Comparison of ENCODE assay signal across 22 cellular contexts in genomic region chr11:116849491-116849890, GRCh38. TPM values are rescaled to one million over a fixed set of nuclear protein-coding genes. Genes with fewer than 3 reads are reported as not detected.
DNase-seq lines count a peak whose midpoint lies in the region; ATAC-seq and TF ChIP-seq lines count a peak whose summit lies in the region.
"Had no signal": no experiment of that assay in that cellular context is flagged by ENCODE, and none has a peak within 500 bp of the region (broad histone marks: within the 10 kb centered on the region; RNA-seq: fewer than 3 reads in every experiment).

No MANE protein-coding gene starts in this region.

- peaks cover 46 to 49% of the 10 kb centered on the region in 2 donors for H3K4me1 Mint-ChIP-seq in natural killer cell treated with Interleukin-12 subunit alpha and Interleukin-12 subunit beta and Interleukin-15 and Interleukin-18, amount 100 ng/mL, for 72 hours (ENCODE audit: low read depth in 2 of 2)
- H3K4me1 Mint-ChIP-seq in natural killer cell, result peaks cover 47 to 48% of the 10 kb centered on the region in 2 donors
- peaks cover 39% of the 10 kb centered on the region for H3K4me1 Mint-ChIP-seq in activated T-helper 17 cell treated with anti-CD3 and anti-CD28 coated beads, Interleukin-2, amount 50 U/mL, for 72 hours

- peak overlapping the region; percentile 89 for H3K27ac ChIP-seq in HL-60 (replicated peaks)
- peak overlapping the region; percentile 8 for H3K27ac ChIP-seq in temporal lobe (ENCODE audit: low read depth, low read length)
- H3K27ac ChIP-seq: A549, GM23248, RWPE1, SJCRH30 had no signal

- peak overlapping the region; percentile 0 to 23 for H3K27ac Mint-ChIP-seq in natural killer cell treated with Interleukin-12 subunit alpha and Interleukin-12 subunit beta and Interleukin-15 and Interleukin-18, amount 100 ng/mL, for 72 hours
- peak overlapping the region in 1 of 2 donors; percentile 93 for H3K27ac Mint-ChIP-seq in natural killer cell
- H3K27ac Mint-ChIP-seq in activated T-helper 17 cell treated with anti-CD3 and anti-CD28 coated beads, Interleukin-2, amount 50 U/mL, for 72 hours, result peak overlapping the region; percentile 32

- no peak overlapping the region for H3K4me3 ChIP-seq in HL-60 (replicated peaks; ENCODE audit: insufficient read depth, low read length)
- no peak overlapping the region for H3K4me3 ChIP-seq in BE2C (ENCODE audit: low read depth, low read length)
- H3K4me3 ChIP-seq: A549, GM23248, SJCRH30 had no signal

- no peaks in the 10 kb centered on the region for H3K9me3 ChIP-seq in BE2C
- H3K9me3 ChIP-seq: A549, SJCRH30 had no signal

- intact Hi-C loops in natural killer cell (cut with micrococcal nuclease), result no loop called here

- peaks cover 30% of the 10 kb centered on the region for H3K36me3 Mint-ChIP-seq in natural killer cell treated with Interleukin-12 subunit alpha and Interleukin-12 subunit beta and Interleukin-15 and Interleukin-18, amount 100 ng/mL, for 72 hours
- peaks cover 20% of the 10 kb centered on the region for H3K36me3 Mint-ChIP-seq in natural killer cell
- peaks cover 68% of the 10 kb centered on the region for H3K36me3 Mint-ChIP-seq in activated T-helper 17 cell treated with anti-CD3 and anti-CD28 coated beads, Interleukin-2, amount 50 U/mL, for 72 hours (ENCODE audit: low read depth)

- DNase-seq in natural killer cell treated with Interleukin-12 subunit alpha and Interleukin-12 subunit beta and Interleukin-15 and Interleukin-18, amount 100 ng/mL, for 72 hours (ENCODE audit: low spot score), result no peak
- DNase-seq in natural killer cell, result no peak
- no peak for DNase-seq in HL-60 (ENCODE audit: low read depth in 1 of 2, low spot score in 1 of 2)
- DNase-seq in SHP77 treated with DMSO at 0.1 percent for 48 hours (lab: John Stamatoyannopoulos, UW), result no peak
- no peak for DNase-seq in BE2C
- DNase-seq: DMS79, GM23248, Karpas-422, NCI-H1417, NCI-H1930, NCI-H2171, NCI-H446 treated with DMSO at 0.1 percent for 48 hours, NCI-H748 treated with DMSO at 0.1 percent for 48 hours, SJCRH30 had no signal

- H3K4me1 ChIP-seq in BE2C, result no peaks in the 10 kb centered on the region
- H3K4me1 ChIP-seq: SJCRH30 had no signal

- H3K27me3 Mint-ChIP-seq in natural killer cell treated with Interleukin-12 subunit alpha and Interleukin-12 subunit beta and Interleukin-15 and Interleukin-18, amount 100 ng/mL, for 72 hours, result no peaks in the 10 kb centered on the region
- H3K27me3 Mint-ChIP-seq in natural killer cell (ENCODE audit: low read depth in 2 of 2), result no peaks in the 10 kb centered on the region
- H3K27me3 Mint-ChIP-seq in activated T-helper 17 cell treated with anti-CD3 and anti-CD28 coated beads, Interleukin-2, amount 50 U/mL, for 72 hours, result no peaks in the 10 kb centered on the region

- H3K27me3 ChIP-seq in HL-60 (ENCODE audit: insufficient read depth, poor library complexity, severe bottlenecking) (no peaks in the 10 kb centered on the region), BE2C (no peaks in the 10 kb centered on the region)
- H3K27me3 ChIP-seq: SJCRH30 had no signal

- H3K36me3 ChIP-seq in BE2C, result peaks cover 70% of the 10 kb centered on the region
- H3K36me3 ChIP-seq: SJCRH30 had no signal

- no peak for ATAC-seq in natural killer cell treated with Interleukin-12 subunit alpha and Interleukin-12 subunit beta and Interleukin-15 and Interleukin-18, amount 100 ng/mL, for 72 hours
- ATAC-seq in natural killer cell (no peak), GM21619 (IDR thresholded peaks at IDR 0.05; ENCODE audit: unreplicated experiment) (no peak)
- ATAC-seq in activated T-helper 17 cell treated with anti-CD3 and anti-CD28 coated beads, Interleukin-2, amount 50 U/mL, for 72 hours (replicated peaks), result no peak
- ATAC-seq: A549, HCT116 had no signal

- no peaks in the 10 kb centered on the region for H3K9me3 Mint-ChIP-seq in natural killer cell treated with Interleukin-12 subunit alpha and Interleukin-12 subunit beta and Interleukin-15 and Interleukin-18, amount 100 ng/mL, for 72 hours
- H3K9me3 Mint-ChIP-seq in natural killer cell, result no peaks in the 10 kb centered on the region
- H3K9me3 Mint-ChIP-seq in activated T-helper 17 cell treated with anti-CD3 and anti-CD28 coated beads, Interleukin-2, amount 50 U/mL, for 72 hours, result no peaks in the 10 kb centered on the region
- H3K9me3 Mint-ChIP-seq: CD14-positive monocyte had no signal

- no peak for TF ChIP-seq CTCF in natural killer cell (IDR thresholded peaks at IDR 0.05)
- TF ChIP-seq CTCF in HL-60 (IDR thresholded peaks at IDR 0.05; ENCODE audit: insufficient read depth, low read length), result no peak
- no peak for TF ChIP-seq CTCF in BE2C (IDR thresholded peaks at IDR 0.05; ENCODE audit: low read depth, low read length)

- H3K4me3 Mint-ChIP-seq in natural killer cell treated with Interleukin-12 subunit alpha and Interleukin-12 subunit beta and Interleukin-15 and Interleukin-18, amount 100 ng/mL, for 72 hours, result no peak overlapping the region
- H3K4me3 Mint-ChIP-seq in natural killer cell, result no peak overlapping the region
- no peak overlapping the region for H3K4me3 Mint-ChIP-seq in activated T-helper 17 cell treated with anti-CD3 and anti-CD28 coated beads, Interleukin-2, amount 50 U/mL, for 72 hours
- H3K4me3 Mint-ChIP-seq: CD14-positive monocyte had no signal

RNA-seq across cellular contexts. Expression of gene APOA1, which starts 12.1 kb away (rescaled TPM):
- not detected for total RNA-seq in natural killer cell treated with Interleukin-12 subunit alpha and Interleukin-12 subunit beta and Interleukin-15 and Interleukin-18, amount 100 ng/mL, for 72 hours
- under 1 TPM in 2 of 3 donors, not detected in 1; 0.54 to 0.87 TPM for total RNA-seq in natural killer cell
- under 1 TPM; 0.37 TPM for total RNA-seq in activated T-helper 17 cell treated with anti-CD3 and anti-CD28 coated beads, Interleukin-2, amount 50 U/mL, for 72 hours
- total RNA-seq in temporal lobe, result 0.49 TPM
- polyA plus RNA-seq in BE2C (2012; ENCODE audit: insufficient read depth, insufficient read length, low read depth), result 1.1 TPM
- total RNA-seq: G401, GM23248, SJCRH30 had no signal
- polyA plus RNA-seq: CD14-positive monocyte had no signal

RNA-seq across cellular contexts. Expression of gene APOC3, which starts 19.8 kb away (rescaled TPM):
- total RNA-seq in natural killer cell treated with Interleukin-12 subunit alpha and Interleukin-12 subunit beta and Interleukin-15 and Interleukin-18, amount 100 ng/mL, for 72 hours, result not detected
- total RNA-seq in natural killer cell, result not detected
- total RNA-seq in activated T-helper 17 cell treated with anti-CD3 and anti-CD28 coated beads, Interleukin-2, amount 50 U/mL, for 72 hours, result not detected
- total RNA-seq in temporal lobe, result not detected
- 1.3 TPM for polyA plus RNA-seq in BE2C (2012; ENCODE audit: insufficient read depth, insufficient read length, low read depth)
- total RNA-seq: G401, GM23248, SJCRH30 had no signal
- polyA plus RNA-seq: A549, CD14-positive monocyte, GM23248 had no signal

RNA-seq across cellular contexts. Expression of gene APOA4, which starts 26.4 kb away (rescaled TPM):
- total RNA-seq in natural killer cell treated with Interleukin-12 subunit alpha and Interleukin-12 subunit beta and Interleukin-15 and Interleukin-18, amount 100 ng/mL, for 72 hours, result not detected
- total RNA-seq in natural killer cell (not detected), temporal lobe (not detected)
- total RNA-seq in activated T-helper 17 cell treated with anti-CD3 and anti-CD28 coated beads, Interleukin-2, amount 50 U/mL, for 72 hours, result not detected
- not detected for polyA plus RNA-seq in BE2C (2012; ENCODE audit: insufficient read depth, insufficient read length, low read depth)
- total RNA-seq: G401, GM23248, SJCRH30 had no signal
- polyA plus RNA-seq: A549, CD14-positive monocyte, GM23248 had no signal

RNA-seq across cellular contexts. Expression of gene APOA5, which starts 57.8 kb away (rescaled TPM):
- not detected for total RNA-seq in natural killer cell treated with Interleukin-12 subunit alpha and Interleukin-12 subunit beta and Interleukin-15 and Interleukin-18, amount 100 ng/mL, for 72 hours
- total RNA-seq in natural killer cell (not detected), temporal lobe (not detected)
- total RNA-seq in activated T-helper 17 cell treated with anti-CD3 and anti-CD28 coated beads, Interleukin-2, amount 50 U/mL, for 72 hours, result not detected
- polyA plus RNA-seq in BE2C (2012; ENCODE audit: insufficient read depth, insufficient read length, low read depth), result 0.31 TPM
- total RNA-seq: G401, GM23248, SJCRH30 had no signal
- polyA plus RNA-seq: A549, CD14-positive monocyte, GM23248 had no signal
